Comparison of ENCODE assay signal across 8 cellular contexts in genomic region chr12:3680919-3681594, GRCh38.
A peak's percentile ranks its signal among the peaks of the same experiment; 100 is the strongest.
DNase-seq lines count a peak whose midpoint lies in the region; ATAC-seq and TF ChIP-seq lines count a peak whose summit lies in the region.

No MANE protein-coding gene starts in this region.

- no peak overlapping the region for H3K27ac ChIP-seq in RWPE2 (ENCODE audit: poor library complexity, severe bottlenecking)
- H3K27ac ChIP-seq in trophoblast cell (ENCODE audit: low read depth, low read length), result no peak overlapping the region
- H3K27ac ChIP-seq in PC-9, result no peak overlapping the region

- H3K9ac ChIP-seq in trophoblast cell (ENCODE audit: low read length), result no peak overlapping the region

- intact Hi-C loops in head of caudate nucleus (cut with DNase I), result no loop called here
- intact Hi-C loops in activated naive CD4-positive, alpha-beta T cell treated with anti-CD3 and anti-CD28 coated beads for 36 hours (cut with micrococcal nuclease), result no loop called here
- intact Hi-C loops in PC-9 (cut with micrococcal nuclease; ENCODE audit: unreplicated experiment), result no loop called here

- POLR2A ChIA-PET in PC-9 (lab: Charles Lee; ENCODE audit: unreplicated experiment), result no interaction called here

- BruUV-seq in PC-9 (replicated peaks; lab: Mats Ljungman, UMichigan), result no TSS peak

- WGBS in trophoblast cell (ENCODE audit: extremely low coverage, insufficient coverage, insufficient read length), result no CpG with 5 or more reads among the region's 8 CpGs

- no peaks in the 10 kb centered on the region for H3K9me3 Mint-ChIP-seq in activated naive CD4-positive, alpha-beta T cell treated with anti-CD3 and anti-CD28 coated beads for 36 hours

- H4K20me1 ChIP-seq in PC-9 (ENCODE audit: insufficient read depth), result no peaks in the 10 kb centered on the region

- H3K4me3 Mint-ChIP-seq in activated naive CD4-positive, alpha-beta T cell treated with anti-CD3 and anti-CD28 coated beads for 36 hours, result no peak overlapping the region

- H2BK12ac ChIP-seq in trophoblast cell (ENCODE audit: low read length), result no peak overlapping the region

- TF ChIP-seq CTCF in RWPE2 (IDR thresholded peaks at IDR 0.05; ENCODE audit: poor library complexity, severe bottlenecking), result peak; percentile 44
- TF ChIP-seq CTCF in PC-9 (conservative IDR thresholded peaks at IDR 0.05), result no peak

- H3K9me2 ChIP-seq in PC-9 (ENCODE audit: insufficient read depth), result no peaks in the 10 kb centered on the region

- H3K14ac ChIP-seq in trophoblast cell (ENCODE audit: low read length), result no peak overlapping the region

- H3K79me1 ChIP-seq in trophoblast cell (ENCODE audit: low read length), result no peaks in the 10 kb centered on the region

- H3K23ac ChIP-seq in trophoblast cell (ENCODE audit: low read length), result no peak overlapping the region

- H3K9me3 ChIP-seq in RWPE2 (ENCODE audit: severe bottlenecking) (no peaks in the 10 kb centered on the region), trophoblast cell (ENCODE audit: insufficient read depth, low read depth, low read length) (peaks cover 1% of the 10 kb centered on the region), PC-9 (ENCODE audit: insufficient read depth, low read depth) (no peaks in the 10 kb centered on the region)

- no peak overlapping the region for H2AK5ac ChIP-seq in trophoblast cell (ENCODE audit: low read length)

- no peak overlapping the region for H3K4ac ChIP-seq in trophoblast cell (ENCODE audit: low read depth, low read length)

- no peaks in the 10 kb centered on the region for H3K79me2 ChIP-seq in trophoblast cell (ENCODE audit: control insufficient read depth, insufficient read depth, low read length, poor library complexity)
- H3K79me2 ChIP-seq in PC-9 (ENCODE audit: low read depth), result no peaks in the 10 kb centered on the region

- H3K36me3 ChIP-seq in RWPE2 (ENCODE audit: low read depth) (no peaks in the 10 kb centered on the region), trophoblast cell (ENCODE audit: control insufficient read depth in 1 of 2, insufficient read depth in 2 of 2, low read length in 2 of 2) (no peaks in the 10 kb centered on the region), PC-9 (ENCODE audit: low read depth) (no peaks in the 10 kb centered on the region)

- H3K18ac ChIP-seq in trophoblast cell (ENCODE audit: low read length), result no peak overlapping the region

- H2BK120ac ChIP-seq in trophoblast cell (ENCODE audit: insufficient read depth, low read length, poor library complexity), result no peak overlapping the region

- CTCF ChIA-PET in activated naive CD4-positive, alpha-beta T cell treated with anti-CD3 and anti-CD28 coated beads for 36 hours (lab: Charles Lee), result no interaction called here
- CTCF ChIA-PET in PC-9 (lab: Charles Lee), result no interaction called here

- H4K8ac ChIP-seq in trophoblast cell (ENCODE audit: low read depth, low read length), result no peak overlapping the region

- H3F3A ChIP-seq in PC-9 (ENCODE audit: insufficient read depth, low read depth), result no peaks in the 10 kb centered on the region

- no peak overlapping the region for H4K91ac ChIP-seq in trophoblast cell (ENCODE audit: low read depth, low read length)

- H2BK5ac ChIP-seq in trophoblast cell (ENCODE audit: low read depth, low read length, poor library complexity), result no peak overlapping the region

- H3K36me3 Mint-ChIP-seq in activated naive CD4-positive, alpha-beta T cell treated with anti-CD3 and anti-CD28 coated beads for 36 hours (ENCODE audit: low read depth), result peaks cover 18% of the 10 kb centered on the region

- H4K12ac ChIP-seq in trophoblast cell (ENCODE audit: low read depth, low read length), result no peak overlapping the region

- no peaks in the 10 kb centered on the region for H3K4me1 ChIP-seq in RWPE2 (ENCODE audit: insufficient read depth, poor library complexity, severe bottlenecking)
- H3K4me1 ChIP-seq in trophoblast cell (ENCODE audit: control insufficient read depth in 1 of 2, insufficient read depth in 2 of 2, low read length in 2 of 2), result peaks cover 3 to 6% of the 10 kb centered on the region in 2 experiments
- H3K4me1 ChIP-seq in PC-9 (replicated peaks; ENCODE audit: insufficient read depth), result no peaks in the 10 kb centered on the region

- H2AFZ ChIP-seq in trophoblast cell (ENCODE audit: insufficient read depth, low read length, poor library complexity) (no peak overlapping the region), PC-9 (no peak overlapping the region)

- no peaks in the 10 kb centered on the region for H3K27me3 Mint-ChIP-seq in activated naive CD4-positive, alpha-beta T cell treated with anti-CD3 and anti-CD28 coated beads for 36 hours (ENCODE audit: low read depth)

- no peaks in the 10 kb centered on the region for H3K4me1 Mint-ChIP-seq in activated naive CD4-positive, alpha-beta T cell treated with anti-CD3 and anti-CD28 coated beads for 36 hours (ENCODE audit: low read depth)

- no peak overlapping the region for H3K4me3 ChIP-seq in RWPE2 (ENCODE audit: severe bottlenecking)
- H3K4me3 ChIP-seq in trophoblast cell (ENCODE audit: low read depth, low read length), result no peak overlapping the region
- no peak overlapping the region for H3K4me3 ChIP-seq in PC-9

- no peak overlapping the region for H3K27ac Mint-ChIP-seq in activated naive CD4-positive, alpha-beta T cell treated with anti-CD3 and anti-CD28 coated beads for 36 hours

- ATAC-seq in RWPE2 (ENCODE audit: low read depth) (peak; percentile 49; the same call in 2 of the 3 replicates), HG03457 (IDR thresholded peaks at IDR 0.05; ENCODE audit: unreplicated experiment) (no peak)

- H3K27me3 ChIP-seq in RWPE2 (ENCODE audit: insufficient read depth, poor library complexity, severe bottlenecking), result no peaks in the 10 kb centered on the region
- H3K27me3 ChIP-seq in trophoblast cell (ENCODE audit: insufficient read depth, low read length), result no peaks in the 10 kb centered on the region
- peaks cover 88% of the 10 kb centered on the region for H3K27me3 ChIP-seq in PC-9 (ENCODE audit: insufficient read depth, low read depth)

- H3K4me2 ChIP-seq in trophoblast cell (ENCODE audit: low read length) (no peak overlapping the region), PC-9 (no peak overlapping the region)

- DNase-seq in LHCN-M2 (ENCODE audit: low read depth), result peak; percentile 11
- no peak for DNase-seq in RWPE2 (ENCODE audit: low spot score)
- DNase-seq in head of caudate nucleus, result peak in 25 of 42 donors; percentile 13 to 68 (median 38)
- DNase-seq in trophoblast cell, result peak; percentile 8 to 38
- no peak for DNase-seq in stimulated activated CD4-positive, alpha-beta T cell treated with anti-CD3 and anti-CD28 coated beads, Interleukin-1b, Interleukin-23, amount 100 ng/mL, for 48 hours
- no peak for DNase-seq in activated naive CD4-positive, alpha-beta T cell treated with anti-CD3 and anti-CD28 coated beads for 36 hours
- DNase-seq in PC-9, result no peak

Comparison
In these comparisons a context has a peak if more than half of its experiments do, and no peak if none do; other contexts are left out.
1. DNase-seq: peak in LHCN-M2 (single experiment), head of caudate nucleus (25 of 42) and trophoblast cell (2 of 2); none in RWPE2 (single experiment), stimulated activated CD4-positive, alpha-beta T cell treated with anti-CD3 and anti-CD28 coated beads, Interleukin-1b, Interleukin-23, amount 100 ng/mL, for 48 hours (single experiment), activated naive CD4-positive, alpha-beta T cell treated with anti-CD3 and anti-CD28 coated beads for 36 hours (single experiment) and PC-9 (0 of 2).